ENCODE assay signal across 1 cellular context in the genomic region with DNA sequence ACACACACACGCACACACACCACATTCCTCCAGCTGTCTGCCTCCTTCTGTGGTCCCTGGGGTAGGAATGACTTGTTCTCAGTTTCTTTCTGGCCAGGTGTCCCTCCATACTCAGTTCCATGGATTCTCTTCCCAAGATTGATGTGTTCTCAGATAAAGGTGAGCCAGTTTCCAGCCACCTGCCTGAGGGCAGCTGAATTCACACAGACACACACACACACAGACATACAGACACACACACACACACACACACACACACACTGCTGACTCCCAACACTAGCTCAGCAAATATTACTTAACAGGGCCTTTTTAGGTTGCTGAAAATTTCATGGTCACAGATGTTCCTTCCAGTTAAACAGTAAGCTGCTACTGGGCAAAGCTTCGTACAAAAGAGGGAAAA.
TF ChIP-seq lines count a peak whose summit lies in the region.

No MANE protein-coding gene starts in this region.

TF ChIP-seq in SK-N-SH treated with all-trans-retinoic acid at 6 μM for 48 hours, 23 proteins besides CTCF, POLR2A, EP300 and RAD21 (continued from another document):
- TF ChIP-seq, protein P1, sequence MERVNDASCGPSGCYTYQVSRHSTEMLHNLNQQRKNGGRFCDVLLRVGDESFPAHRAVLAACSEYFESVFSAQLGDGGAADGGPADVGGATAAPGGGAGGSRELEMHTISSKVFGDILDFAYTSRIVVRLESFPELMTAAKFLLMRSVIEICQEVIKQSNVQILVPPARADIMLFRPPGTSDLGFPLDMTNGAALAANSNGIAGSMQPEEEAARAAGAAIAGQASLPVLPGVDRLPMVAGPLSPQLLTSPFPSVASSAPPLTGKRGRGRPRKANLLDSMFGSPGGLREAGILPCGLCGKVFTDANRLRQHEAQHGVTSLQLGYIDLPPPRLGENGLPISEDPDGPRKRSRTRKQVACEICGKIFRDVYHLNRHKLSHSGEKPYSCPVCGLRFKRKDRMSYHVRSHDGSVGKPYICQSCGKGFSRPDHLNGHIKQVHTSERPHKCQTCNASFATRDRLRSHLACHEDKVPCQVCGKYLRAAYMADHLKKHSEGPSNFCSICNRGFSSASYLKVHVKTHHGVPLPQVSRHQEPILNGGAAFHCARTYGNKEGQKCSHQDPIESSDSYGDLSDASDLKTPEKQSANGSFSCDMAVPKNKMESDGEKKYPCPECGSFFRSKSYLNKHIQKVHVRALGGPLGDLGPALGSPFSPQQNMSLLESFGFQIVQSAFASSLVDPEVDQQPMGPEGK (CRISPR knock-in tag; IDR thresholded peaks at IDR 0.05; ENCODE audit: borderline replicate concordance), result no peak
- TF ChIP-seq, protein P2, sequence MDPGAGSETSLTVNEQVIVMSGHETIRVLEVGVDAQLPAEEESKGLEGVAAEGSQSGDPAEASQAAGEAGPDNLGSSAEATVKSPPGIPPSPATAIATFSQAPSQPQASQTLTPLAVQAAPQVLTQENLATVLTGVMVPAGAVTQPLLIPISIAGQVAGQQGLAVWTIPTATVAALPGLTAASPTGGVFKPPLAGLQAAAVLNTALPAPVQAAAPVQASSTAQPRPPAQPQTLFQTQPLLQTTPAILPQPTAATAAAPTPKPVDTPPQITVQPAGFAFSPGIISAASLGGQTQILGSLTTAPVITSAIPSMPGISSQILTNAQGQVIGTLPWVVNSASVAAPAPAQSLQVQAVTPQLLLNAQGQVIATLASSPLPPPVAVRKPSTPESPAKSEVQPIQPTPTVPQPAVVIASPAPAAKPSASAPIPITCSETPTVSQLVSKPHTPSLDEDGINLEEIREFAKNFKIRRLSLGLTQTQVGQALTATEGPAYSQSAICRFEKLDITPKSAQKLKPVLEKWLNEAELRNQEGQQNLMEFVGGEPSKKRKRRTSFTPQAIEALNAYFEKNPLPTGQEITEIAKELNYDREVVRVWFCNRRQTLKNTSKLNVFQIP (CRISPR knock-in tag; IDR thresholded peaks at IDR 0.05; ENCODE audit: borderline replicate concordance, low read depth), result no peak
- TF ChIP-seq ARNTL (CRISPR knock-in tag; IDR thresholded peaks at IDR 0.05; ENCODE audit: borderline replicate concordance, low read depth) (no peak), PPARA (CRISPR knock-in tag; IDR thresholded peaks at IDR 0.05; ENCODE audit: borderline replicate concordance) (no peak), ZNF8 (CRISPR knock-in tag; IDR thresholded peaks at IDR 0.05) (no peak), ISL1 (CRISPR knock-in tag; IDR thresholded peaks at IDR 0.05) (no peak), ZFP3 (CRISPR knock-in tag; IDR thresholded peaks at IDR 0.05) (no peak)
